20 cellular contexts compared by ENCODE assay signal in the genomic region with DNA sequence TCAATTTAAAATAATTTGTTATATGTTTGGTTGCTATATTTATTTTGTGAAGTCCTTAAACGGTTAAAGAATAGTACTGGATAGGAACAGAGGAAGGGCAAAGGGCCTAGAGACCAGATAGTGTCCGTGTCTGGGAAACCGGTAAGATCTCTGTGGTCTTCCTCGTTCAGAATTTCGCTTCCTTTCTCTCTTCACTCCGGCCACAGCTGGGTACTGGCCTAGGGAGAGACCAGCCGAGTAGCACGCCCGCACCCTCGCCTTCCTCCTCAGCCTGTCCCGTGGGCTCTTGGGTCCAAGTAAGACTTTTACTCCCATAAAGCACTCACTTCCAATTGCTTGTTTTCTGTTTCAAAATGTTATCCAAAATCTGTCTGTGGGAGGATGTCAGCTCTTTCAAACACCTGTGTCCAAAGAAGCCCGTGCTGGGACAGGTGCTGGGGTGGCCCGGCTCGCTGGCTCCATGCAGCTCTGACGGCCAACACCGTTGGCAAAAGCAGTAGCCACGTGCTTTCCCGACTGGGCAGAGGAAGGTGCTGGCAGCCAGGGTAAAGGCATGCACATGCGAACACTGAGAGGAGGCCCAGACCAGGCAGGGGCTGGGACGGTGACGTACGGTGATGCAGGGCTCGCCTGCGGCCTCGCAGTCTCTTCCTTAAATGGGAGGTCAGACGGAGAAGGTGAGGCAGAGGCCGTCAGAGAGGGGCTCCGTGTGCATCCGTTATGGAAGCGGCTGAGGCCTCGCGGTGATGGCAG.
DNase-seq lines count a peak whose midpoint lies in the region; ATAC-seq and TF ChIP-seq lines count a peak whose summit lies in the region.
"Had no signal": no experiment of that assay in that cellular context is flagged by ENCODE, and none has a peak within 500 bp of the region (broad histone marks: within the 10 kb centered on the region; RNA-seq: fewer than 3 reads in every experiment).

No MANE protein-coding gene starts in this region.

- peak overlapping the region; percentile 99 for H3K27ac Mint-ChIP-seq in activated naive CD4-positive, alpha-beta T cell treated with anti-CD3 and anti-CD28 coated beads for 36 hours
- H3K27ac Mint-ChIP-seq in T-cell, result peak overlapping the region; percentile 49 to 63
- H3K27ac Mint-ChIP-seq in stimulated activated effector memory CD8-positive, alpha-beta T cell treated with anti-CD3 and anti-CD28 coated beads, Interleukin-12 subunit alpha, Interleukin-12 subunit beta, amount 100 ng/mL, for 72 hours, result peak overlapping the region; percentile 95
- H3K27ac Mint-ChIP-seq: neural progenitor cell, WTC11 had no signal

- intact Hi-C loops in activated naive CD4-positive, alpha-beta T cell treated with anti-CD3 and anti-CD28 coated beads for 36 hours (cut with micrococcal nuclease), result no loop called here
- intact Hi-C loops in left cardiac atrium (cut with DNase I), result loop anchor here in 1 of 2 donors (2.0 kb wide), 1 partner anchor 65 kb away; no protein-coding TSS in a partner anchor
- intact Hi-C loops in breast epithelium (cut with DNase I; ENCODE audit: low total_unique reads), result no loop called here

- no peak for ATAC-seq in T-cell (replicated peaks in 1 of 4)
- ATAC-seq in left cardiac atrium, result peak; percentile 73 to 85
- no peak for ATAC-seq in stimulated activated effector memory CD8-positive, alpha-beta T cell treated with anti-CD3 and anti-CD28 coated beads, Interleukin-12 subunit alpha, Interleukin-12 subunit beta, amount 100 ng/mL, for 72 hours
- ATAC-seq in HG03442 (IDR thresholded peaks at IDR 0.05; ENCODE audit: unreplicated experiment), result no peak
- ATAC-seq: WTC11 had no signal

- no peak for TF ChIP-seq CTCF in breast epithelium (IDR thresholded peaks at IDR 0.05)

- H3K4me1 ChIP-seq in breast epithelium, result no peaks in the 10 kb centered on the region
- H3K4me1 ChIP-seq: neural progenitor cell, suprapubic skin, uterus had no signal

- no peak overlapping the region for H3K4me3 Mint-ChIP-seq in activated naive CD4-positive, alpha-beta T cell treated with anti-CD3 and anti-CD28 coated beads for 36 hours
- H3K4me3 Mint-ChIP-seq in T-cell, result peak overlapping the region in 1 of 3 donors; percentile 28
- no peak overlapping the region for H3K4me3 Mint-ChIP-seq in stimulated activated effector memory CD8-positive, alpha-beta T cell treated with anti-CD3 and anti-CD28 coated beads, Interleukin-12 subunit alpha, Interleukin-12 subunit beta, amount 100 ng/mL, for 72 hours
- H3K4me3 Mint-ChIP-seq: neural progenitor cell, WTC11 had no signal

- no peak overlapping the region for H3K4me3 ChIP-seq in breast epithelium
- H3K4me3 ChIP-seq: hepatocyte, neural progenitor cell, suprapubic skin, uterus had no signal

- DNase-seq in activated naive CD4-positive, alpha-beta T cell treated with anti-CD3 and anti-CD28 coated beads for 36 hours, result no peak
- DNase-seq in activated naive CD4-positive, alpha-beta T cell treated with anti-CD3 and anti-CD28 coated beads, Interleukin-2, amount 50 U/mL, for 16 hours, result no peak
- no peak for DNase-seq in T-cell
- peak; percentile 68 for DNase-seq in left cardiac atrium
- DNase-seq in stimulated activated effector memory CD8-positive, alpha-beta T cell treated with anti-CD3 and anti-CD28 coated beads, Interleukin-12 subunit alpha, Interleukin-12 subunit beta, amount 100 ng/mL, for 72 hours (ENCODE audit: low spot score in 2 of 2), result no peak
- no peak for DNase-seq in NCI-H1092 (lab: John Stamatoyannopoulos, UW)
- DNase-seq in breast epithelium (ENCODE audit: low spot score in 2 of 2), result no peak
- DNase-seq: activated effector memory CD4-positive, alpha-beta T cell treated with anti-CD3 and anti-CD28 coated beads, Interleukin-2, amount 50 U/mL, for 16 hours; effector CD8-positive, alpha-beta T cell; erythroblast; foreskin fibroblast; KBM-7; NCI-H146; NCI-H510A treated with DMSO at 0.1 percent for 48 hours; uterus had no signal

- H3K9me3 Mint-ChIP-seq in activated naive CD4-positive, alpha-beta T cell treated with anti-CD3 and anti-CD28 coated beads for 36 hours, result no peaks in the 10 kb centered on the region
- H3K9me3 Mint-ChIP-seq in T-cell, result no peaks in the 10 kb centered on the region
- no peaks in the 10 kb centered on the region for H3K9me3 Mint-ChIP-seq in stimulated activated effector memory CD8-positive, alpha-beta T cell treated with anti-CD3 and anti-CD28 coated beads, Interleukin-12 subunit alpha, Interleukin-12 subunit beta, amount 100 ng/mL, for 72 hours
- H3K9me3 Mint-ChIP-seq: neural progenitor cell, WTC11 had no signal

- H3K27ac ChIP-seq in breast epithelium, result no peak overlapping the region
- H3K27ac ChIP-seq: hepatocyte, neural progenitor cell, suprapubic skin, uterus had no signal

- H3K36me3 ChIP-seq in breast epithelium, result no peaks in the 10 kb centered on the region
- H3K36me3 ChIP-seq: neural progenitor cell, uterus had no signal

- POLR2A ChIA-PET in T-cell (lab: Charles Lee), result no interaction called here

- CTCF ChIA-PET in activated naive CD4-positive, alpha-beta T cell treated with anti-CD3 and anti-CD28 coated beads for 36 hours (lab: Charles Lee), result interaction anchor here (1.5 kb wide), 1 partner anchor 112 kb away, joined by 4 read pairs; the partner anchor contains the start of gene IRF4
- CTCF ChIA-PET in T-cell (lab: Charles Lee), result no interaction called here

- H3K4me1 Mint-ChIP-seq in activated naive CD4-positive, alpha-beta T cell treated with anti-CD3 and anti-CD28 coated beads for 36 hours (ENCODE audit: low read depth), result peaks cover 88% of the 10 kb centered on the region
- peaks cover 58 to 80% (median 69%) of the 10 kb centered on the region in 3 donors for H3K4me1 Mint-ChIP-seq in T-cell
- peaks cover 88% of the 10 kb centered on the region for H3K4me1 Mint-ChIP-seq in stimulated activated effector memory CD8-positive, alpha-beta T cell treated with anti-CD3 and anti-CD28 coated beads, Interleukin-12 subunit alpha, Interleukin-12 subunit beta, amount 100 ng/mL, for 72 hours

- TF ChIP-seq POLR2A in breast epithelium (IDR thresholded peaks at IDR 0.05), result no peak

- no peaks in the 10 kb centered on the region for H3K27me3 ChIP-seq in breast epithelium
- H3K27me3 ChIP-seq: hepatocyte, neural progenitor cell, suprapubic skin, uterus had no signal

- no peaks in the 10 kb centered on the region for H3K27me3 Mint-ChIP-seq in activated naive CD4-positive, alpha-beta T cell treated with anti-CD3 and anti-CD28 coated beads for 36 hours (ENCODE audit: low read depth)
- no peaks in the 10 kb centered on the region for H3K27me3 Mint-ChIP-seq in T-cell

- H3K36me3 Mint-ChIP-seq in activated naive CD4-positive, alpha-beta T cell treated with anti-CD3 and anti-CD28 coated beads for 36 hours (ENCODE audit: low read depth), result peaks cover 3% of the 10 kb centered on the region
- peaks cover 16% of the 10 kb centered on the region for H3K36me3 Mint-ChIP-seq in T-cell
- H3K36me3 Mint-ChIP-seq in stimulated activated effector memory CD8-positive, alpha-beta T cell treated with anti-CD3 and anti-CD28 coated beads, Interleukin-12 subunit alpha, Interleukin-12 subunit beta, amount 100 ng/mL, for 72 hours, result peaks cover 32% of the 10 kb centered on the region
- H3K36me3 Mint-ChIP-seq: neural progenitor cell had no signal

- no peaks in the 10 kb centered on the region for H3K9me3 ChIP-seq in breast epithelium
- H3K9me3 ChIP-seq: suprapubic skin, uterus had no signal

Comparison
In these comparisons a context has a peak if more than half of its experiments do, and no peak if none do; other contexts are left out.
1. ATAC-seq: peak in left cardiac atrium (2 of 2); none in T-cell (0 of 4), stimulated activated effector memory CD8-positive, alpha-beta T cell treated with anti-CD3 and anti-CD28 coated beads, Interleukin-12 subunit alpha, Interleukin-12 subunit beta, amount 100 ng/mL, for 72 hours (single experiment) and HG03442 (single experiment).
2. Peak in every context shown above with its lines, with median percentiles within 50 percentile points of each other: H3K27ac Mint-ChIP-seq.